In genomic region chr1:103180660-103181059, GRCh38 we compare ENCODE assay signal across 16 cellular contexts.
A peak's percentile ranks its signal among the peaks of the same experiment; 100 is the strongest.
DNase-seq lines count a peak whose midpoint lies in the region; FAIRE-seq and TF ChIP-seq lines count a peak whose summit lies in the region.
"Had no signal": no experiment of that assay in that cellular context is flagged by ENCODE, and none has a peak within 500 bp of the region (broad histone marks: within the 10 kb centered on the region; RNA-seq: fewer than 3 reads in every experiment).

No MANE protein-coding gene starts in this region.

- FAIRE-seq in HTR-8/SVneo (lab: Jason Lieb, UNC), result no peak
- FAIRE-seq: endothelial cell of umbilical vein had no signal

- H3K27ac ChIP-seq in AG04450 (ENCODE audit: low read depth, low read length), result no peak overlapping the region
- H3K27ac ChIP-seq: C4-2B, KMS-11 had no signal

- CTCF ChIA-PET in AG04450 (lab: Charles Lee), result no interaction called here

- peak; percentile 33 for DNase-seq in AG04450 (ENCODE audit: low read depth, low spot score)
- peak; percentile 19 for DNase-seq in HTR-8/SVneo (ENCODE audit: insufficient read length, low spot score)
- peak; percentile 41 for DNase-seq in amniotic stem cell (lab: John Stamatoyannopoulos, UW)
- peak; percentile 88 for DNase-seq in iris pigment epithelial cell (ENCODE audit: low read depth)
- no peak for DNase-seq in OCI-M1 (lab: John Stamatoyannopoulos, UW)
- no peak for DNase-seq in SKM-1 (lab: John Stamatoyannopoulos, UW; ENCODE audit: unreplicated experiment)
- DNase-seq in activated CD4-positive, alpha-beta T cell treated with anti-CD3 and anti-CD28 coated beads for 1 hour, result no peak
- no peak for DNase-seq in NCI-H187 (lab: John Stamatoyannopoulos, UW)
- DNase-seq: activated CD4-positive, alpha-beta T cell treated with anti-CD3 and anti-CD28 coated beads, Interleukin-2, amount 50 U/mL, for 1 hour; GF-D8; mucosa of descending colon; stimulated activated CD4-positive, alpha-beta T cell treated with anti-CD3 and anti-CD28 coated beads, Interleukin-4, amount 100 ng/mL, for 24 hours; stimulated activated naive CD8-positive, alpha-beta T cell treated with anti-CD3 and anti-CD28 coated beads, Interleukin-15, Interleukin-2, amounts not matched to agents 100 U/mL and 50 U/mL, for 24 hours had no signal

- no peak for TF ChIP-seq CTCF in AG04450 (IDR thresholded peaks at IDR 0.05; ENCODE audit: low read depth, low read length)

- H3K4me3 ChIP-seq in AG04450 (ENCODE audit: low read depth, low read length), result no peak overlapping the region
- H3K4me3 ChIP-seq: mucosa of descending colon had no signal

- H3K27me3 ChIP-seq in AG04450 (ENCODE audit: control insufficient read depth, insufficient read depth, low read length), result no peaks in the 10 kb centered on the region

- H3K9me3 ChIP-seq in AG04450 (ENCODE audit: control insufficient read depth, insufficient read depth, low read length), result no peaks in the 10 kb centered on the region
- H3K9me3 ChIP-seq: mucosa of descending colon had no signal

- POLR2A ChIA-PET in AG04450 (lab: Yijun Ruan, JAX), result no interaction called here

Comparison
In these comparisons a context has a peak if more than half of its experiments do, and no peak if none do; other contexts are left out.
1. DNase-seq: peak in AG04450 (single experiment), HTR-8/SVneo (single experiment), amniotic stem cell (single experiment) and iris pigment epithelial cell (single experiment); none in OCI-M1 (single experiment), SKM-1 (single experiment), activated CD4-positive, alpha-beta T cell treated with anti-CD3 and anti-CD28 coated beads for 1 hour (single experiment) and NCI-H187 (0 of 2).